25 cellular contexts compared by ENCODE assay signal in the genomic region with DNA sequence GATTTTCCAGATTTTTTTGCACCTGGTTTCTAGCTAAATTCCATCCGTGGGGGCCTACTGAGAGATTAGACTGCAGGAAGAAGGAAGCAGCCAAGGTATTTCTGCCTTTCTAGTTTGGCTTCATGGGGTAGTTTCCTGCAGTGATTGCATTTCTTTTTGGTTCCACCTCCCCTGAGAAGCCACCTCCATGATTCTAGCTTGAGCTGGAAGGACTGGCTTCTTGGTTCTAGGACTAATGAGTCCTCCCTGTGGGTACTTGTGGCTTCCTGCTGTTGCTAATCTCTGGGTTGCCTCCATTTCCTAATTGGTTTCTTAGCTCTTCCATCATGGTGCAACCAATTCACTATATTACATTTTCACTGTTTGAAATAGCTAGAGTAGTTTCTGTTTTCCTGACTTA.
DNase-seq lines count a peak whose midpoint lies in the region; ATAC-seq and TF ChIP-seq lines count a peak whose summit lies in the region.
"Had no signal": no experiment of that assay in that cellular context is flagged by ENCODE, and none has a peak within 500 bp of the region (broad histone marks: within the 10 kb centered on the region; RNA-seq: fewer than 3 reads in every experiment).

No MANE protein-coding gene starts in this region.

- peak overlapping the region; percentile 86 for H3K27ac Mint-ChIP-seq in chondrocyte (ENCODE audit: unreplicated experiment)
- no peak overlapping the region for H3K27ac Mint-ChIP-seq in activated naive CD4-positive, alpha-beta T cell treated with anti-CD3 and anti-CD28 coated beads for 36 hours
- H3K27ac Mint-ChIP-seq: activated CD4-positive, alpha-beta T cell treated with anti-CD3 and anti-CD28 coated beads, Interleukin-2, amount 10 ng/mL, durations not matched to agents 7 days and 5 days; activated CD8-positive, alpha-beta memory T cell treated with anti-CD3 and anti-CD28 coated beads, Interleukin-2, amount 10 ng/mL, durations not matched to agents 7 days and 5 days; CD8-positive, alpha-beta memory T cell; natural killer cell treated with Interleukin-12 subunit alpha and Interleukin-12 subunit beta and Interleukin-15 and Interleukin-18, amount 100 ng/mL, for 72 hours had no signal

- intact Hi-C loops in activated naive CD4-positive, alpha-beta T cell treated with anti-CD3 and anti-CD28 coated beads for 36 hours (cut with micrococcal nuclease), result no loop called here

- H4K20me1 ChIP-seq in osteoblast (ENCODE audit: insufficient read depth, low read length), result no peaks in the 10 kb centered on the region

- H3K9me3 ChIP-seq in osteoblast (ENCODE audit: low read depth, low read length), result no peaks in the 10 kb centered on the region
- H3K9me3 ChIP-seq: BE2C, body of pancreas, ovary, tibial nerve had no signal

- DNase-seq in Daoy (ENCODE audit: low read depth), result peak; percentile 34
- DNase-seq in NCI-H460 (ENCODE audit: extremely low read depth, low read depth), result peak; percentile 33
- DNase-seq in chondrocyte (ENCODE audit: low spot score), result no peak
- peak; percentile 60 for DNase-seq in osteoblast (ENCODE audit: insufficient read length, low spot score, missing footprints)
- no peak for DNase-seq in activated CD4-positive, alpha-beta T cell treated with anti-CD3 and anti-CD28 coated beads for 48 hours
- DNase-seq in T1000 (lab: John Stamatoyannopoulos, UW), result no peak
- DNase-seq in activated naive CD4-positive, alpha-beta T cell treated with anti-CD3 and anti-CD28 coated beads for 36 hours, result no peak
- DNase-seq: ACHN; activated CD4-positive, alpha-beta T cell treated with anti-CD3 and anti-CD28 coated beads, Interleukin-2, amount 10 ng/mL, durations not matched to agents 7 days and 5 days; activated CD8-positive, alpha-beta memory T cell treated with anti-CD3 and anti-CD28 coated beads, Interleukin-2, amount 10 ng/mL, durations not matched to agents 7 days and 5 days; activated T-cell treated with anti-CD3 and anti-CD28 coated beads, Interleukin-2, amount 50 U/mL, for 48 hours; BE2C; body of pancreas; CD8-positive, alpha-beta memory T cell; GF-D8; NCI-H1092; NCI-H1930; NCI-H69; ovary; stimulated activated CD4-positive, alpha-beta T cell treated with anti-CD3 and anti-CD28 coated beads, Interleukin-2, amount 100 ng/mL, for 24 hours had no signal

- H3K36me3 Mint-ChIP-seq in chondrocyte (ENCODE audit: low read depth), result no peaks in the 10 kb centered on the region
- H3K36me3 Mint-ChIP-seq in activated naive CD4-positive, alpha-beta T cell treated with anti-CD3 and anti-CD28 coated beads for 36 hours (ENCODE audit: low read depth), result no peaks in the 10 kb centered on the region
- H3K36me3 Mint-ChIP-seq: activated CD8-positive, alpha-beta memory T cell treated with anti-CD3 and anti-CD28 coated beads, Interleukin-2, amount 10 ng/mL, durations not matched to agents 7 days and 5 days; natural killer cell treated with Interleukin-12 subunit alpha and Interleukin-12 subunit beta and Interleukin-15 and Interleukin-18, amount 100 ng/mL, for 72 hours had no signal

- H3K27me3 ChIP-seq in osteoblast (ENCODE audit: insufficient read depth, low read length), result no peaks in the 10 kb centered on the region
- H3K27me3 ChIP-seq: BE2C, body of pancreas, ovary, tibial nerve had no signal

- no peaks in the 10 kb centered on the region for H3K9me3 Mint-ChIP-seq in chondrocyte (ENCODE audit: low read depth)
- no peaks in the 10 kb centered on the region for H3K9me3 Mint-ChIP-seq in activated naive CD4-positive, alpha-beta T cell treated with anti-CD3 and anti-CD28 coated beads for 36 hours
- H3K9me3 Mint-ChIP-seq: activated CD4-positive, alpha-beta T cell treated with anti-CD3 and anti-CD28 coated beads, Interleukin-2, amount 10 ng/mL, durations not matched to agents 7 days and 5 days; CD8-positive, alpha-beta memory T cell; natural killer cell treated with Interleukin-12 subunit alpha and Interleukin-12 subunit beta and Interleukin-15 and Interleukin-18, amount 100 ng/mL, for 72 hours had no signal

- no peaks in the 10 kb centered on the region for H3K79me2 ChIP-seq in osteoblast (ENCODE audit: insufficient read depth, low read length)

- no peaks in the 10 kb centered on the region for H3K36me3 ChIP-seq in osteoblast (ENCODE audit: insufficient read depth, low read length)
- H3K36me3 ChIP-seq: BE2C, ovary, tibial nerve had no signal

- H2AFZ ChIP-seq in osteoblast (ENCODE audit: low read length), result peak overlapping the region; percentile 59

- CTCF ChIA-PET in activated naive CD4-positive, alpha-beta T cell treated with anti-CD3 and anti-CD28 coated beads for 36 hours (lab: Charles Lee), result no interaction called here

- peak overlapping the region; percentile 66 for H3K27ac ChIP-seq in osteoblast (ENCODE audit: low read depth, low read length)
- H3K27ac ChIP-seq: body of pancreas, HL-60, ovary, tibial nerve had no signal

- H3K4me3 ChIP-seq in osteoblast (ENCODE audit: insufficient read depth, low read length), result no peak overlapping the region
- H3K4me3 ChIP-seq: body of pancreas, ovary, tibial nerve had no signal

- peaks cover 19% of the 10 kb centered on the region for H3K4me1 Mint-ChIP-seq in chondrocyte (ENCODE audit: low read depth)
- H3K4me1 Mint-ChIP-seq in activated naive CD4-positive, alpha-beta T cell treated with anti-CD3 and anti-CD28 coated beads for 36 hours (ENCODE audit: low read depth), result no peaks in the 10 kb centered on the region
- H3K4me1 Mint-ChIP-seq: activated CD4-positive, alpha-beta T cell treated with anti-CD3 and anti-CD28 coated beads, Interleukin-2, amount 10 ng/mL, durations not matched to agents 7 days and 5 days; activated CD8-positive, alpha-beta memory T cell treated with anti-CD3 and anti-CD28 coated beads, Interleukin-2, amount 10 ng/mL, durations not matched to agents 7 days and 5 days; CD8-positive, alpha-beta memory T cell had no signal

- TF ChIP-seq CTCF in chondrocyte (IDR thresholded peaks at IDR 0.05) (no peak), osteoblast (IDR thresholded peaks at IDR 0.05; ENCODE audit: extremely low read depth, low read depth, low read length) (no peak)

- peak overlapping the region; percentile 45 for H3K4me2 ChIP-seq in osteoblast (ENCODE audit: insufficient read depth, low read length)

- H3K27me3 Mint-ChIP-seq in chondrocyte (ENCODE audit: low read depth), result no peaks in the 10 kb centered on the region
- H3K27me3 Mint-ChIP-seq in activated naive CD4-positive, alpha-beta T cell treated with anti-CD3 and anti-CD28 coated beads for 36 hours (ENCODE audit: low read depth), result no peaks in the 10 kb centered on the region
- H3K27me3 Mint-ChIP-seq: activated CD4-positive, alpha-beta T cell treated with anti-CD3 and anti-CD28 coated beads, Interleukin-2, amount 10 ng/mL, durations not matched to agents 7 days and 5 days had no signal

- ATAC-seq in activated CD4-positive, CD25-positive, alpha-beta regulatory T cell treated with anti-CD3 and anti-CD28 coated beads, Interleukin-2, amount 50 U/mL, for 24 hours, result no peak
- ATAC-seq: activated CD8-positive, alpha-beta memory T cell treated with anti-CD3 and anti-CD28 coated beads, Interleukin-2, amount 10 ng/mL, durations not matched to agents 7 days and 5 days; body of pancreas; HepG2; natural killer cell treated with Interleukin-12 subunit alpha and Interleukin-12 subunit beta and Interleukin-15 and Interleukin-18, amount 100 ng/mL, for 72 hours had no signal

- no peak overlapping the region for H3K4me3 Mint-ChIP-seq in chondrocyte (ENCODE audit: unreplicated experiment)
- H3K4me3 Mint-ChIP-seq in activated naive CD4-positive, alpha-beta T cell treated with anti-CD3 and anti-CD28 coated beads for 36 hours, result no peak overlapping the region
- H3K4me3 Mint-ChIP-seq: activated CD4-positive, alpha-beta T cell treated with anti-CD3 and anti-CD28 coated beads, Interleukin-2, amount 10 ng/mL, durations not matched to agents 7 days and 5 days; activated CD8-positive, alpha-beta memory T cell treated with anti-CD3 and anti-CD28 coated beads, Interleukin-2, amount 10 ng/mL, durations not matched to agents 7 days and 5 days; CD8-positive, alpha-beta memory T cell; natural killer cell treated with Interleukin-12 subunit alpha and Interleukin-12 subunit beta and Interleukin-15 and Interleukin-18, amount 100 ng/mL, for 72 hours had no signal

- peaks cover 19% of the 10 kb centered on the region for H3K4me1 ChIP-seq in osteoblast (ENCODE audit: insufficient read depth, low read length)
- H3K4me1 ChIP-seq: BE2C, body of pancreas had no signal

Comparison
In these comparisons a context has a peak if more than half of its experiments do, and no peak if none do; other contexts are left out.
1. DNase-seq: peak in Daoy (single experiment), NCI-H460 (single experiment) and osteoblast (single experiment); none in chondrocyte (single experiment), activated CD4-positive, alpha-beta T cell treated with anti-CD3 and anti-CD28 coated beads for 48 hours (single experiment), T1000 (single experiment) and activated naive CD4-positive, alpha-beta T cell treated with anti-CD3 and anti-CD28 coated beads for 36 hours (single experiment).